In the genomic region with DNA sequence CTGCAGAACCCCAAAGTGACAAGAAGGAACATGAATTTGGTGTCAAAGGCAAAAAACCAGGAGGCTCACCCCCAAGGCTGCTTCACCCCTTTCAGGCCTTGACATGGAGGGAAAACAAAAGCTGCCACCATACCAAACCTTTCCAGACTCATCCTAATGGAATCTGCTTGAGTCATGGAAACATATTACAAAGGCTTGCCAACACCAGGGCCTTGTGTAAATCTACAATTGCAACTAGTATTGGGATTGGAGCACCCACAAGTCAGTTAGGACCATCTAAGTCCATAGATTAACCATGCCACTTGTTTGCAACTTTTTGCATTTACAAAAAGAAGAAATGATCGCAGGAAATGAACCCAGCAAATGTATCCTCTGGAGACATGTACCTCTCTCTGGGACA, we compare ENCODE assay signal across 10 cellular contexts.
DNase-seq lines count a peak whose midpoint lies in the region; TF ChIP-seq lines count a peak whose summit lies in the region.
"Had no signal": no experiment of that assay in that cellular context is flagged by ENCODE, and none has a peak within 500 bp of the region (broad histone marks: within the 10 kb centered on the region; RNA-seq: fewer than 3 reads in every experiment).

No MANE protein-coding gene starts in this region.

- H3K27ac ChIP-seq in epithelial cell of prostate, result peak overlapping the region; percentile 96

- CTCF ChIA-PET in Calu3 (lab: Charles Lee), result no interaction called here

- no peaks in the 10 kb centered on the region for H3K27me3 Mint-ChIP-seq in Calu3 (ENCODE audit: unreplicated experiment)
- no peaks in the 10 kb centered on the region for H3K27me3 Mint-ChIP-seq in osteocyte (ENCODE audit: unreplicated experiment)

- DNase-seq in Calu3 (peak; percentile 5), NCI-H460 (ENCODE audit: extremely low read depth, low read depth) (peak; percentile 41), epithelial cell of prostate (ENCODE audit: low read depth, low spot score) (peak; percentile 82), osteocyte (ENCODE audit: extremely low spot score, unreplicated experiment) (no peak), NCI-H1092 treated with DMSO at 0.1 percent for 48 hours (lab: John Stamatoyannopoulos, UW) (no peak), COLO668 (lab: John Stamatoyannopoulos, UW; ENCODE audit: unreplicated experiment) (no peak), GM19240 (ENCODE audit: insufficient read length, low spot score) (no peak), GOT3 (lab: John Stamatoyannopoulos, UW) (no peak)
- DNase-seq: activated CD4-positive, alpha-beta T cell treated with anti-CD3 and anti-CD28 coated beads, Interleukin-2, amount 10 ng/mL, durations not matched to agents 7 days and 5 days; MM.1S had no signal

- H3K4me1 Mint-ChIP-seq in Calu3 (ENCODE audit: low read depth, unreplicated experiment), result no peaks in the 10 kb centered on the region
- peaks cover 43% of the 10 kb centered on the region for H3K4me1 Mint-ChIP-seq in osteocyte (ENCODE audit: unreplicated experiment)
- H3K4me1 Mint-ChIP-seq: activated CD4-positive, alpha-beta T cell treated with anti-CD3 and anti-CD28 coated beads, Interleukin-2, amount 10 ng/mL, durations not matched to agents 7 days and 5 days had no signal

- H3K9me3 Mint-ChIP-seq in Calu3 (ENCODE audit: low read depth, unreplicated experiment), result no peaks in the 10 kb centered on the region
- no peaks in the 10 kb centered on the region for H3K9me3 Mint-ChIP-seq in osteocyte (ENCODE audit: unreplicated experiment)
- H3K9me3 Mint-ChIP-seq: activated CD4-positive, alpha-beta T cell treated with anti-CD3 and anti-CD28 coated beads, Interleukin-2, amount 10 ng/mL, durations not matched to agents 7 days and 5 days had no signal

- TF ChIP-seq CTCF in Calu3 (IDR thresholded peaks at IDR 0.05; ENCODE audit: unreplicated experiment) (no peak), osteocyte (IDR thresholded peaks at IDR 0.05) (no peak)

- intact Hi-C loops in Calu3 (cut with micrococcal nuclease; ENCODE audit: unreplicated experiment), result no loop called here

- H3K36me3 Mint-ChIP-seq in Calu3 (ENCODE audit: insufficient read depth, unreplicated experiment) (no peaks in the 10 kb centered on the region), osteocyte (ENCODE audit: unreplicated experiment) (no peaks in the 10 kb centered on the region)

- BruUV-seq in Calu3 (replicated peaks; lab: Mats Ljungman, UMichigan), result no TSS peak

- H3K27ac Mint-ChIP-seq in Calu3 (ENCODE audit: unreplicated experiment), result peak overlapping the region; percentile 27
- peak overlapping the region; percentile 91 for H3K27ac Mint-ChIP-seq in osteocyte (ENCODE audit: unreplicated experiment)
- H3K27ac Mint-ChIP-seq: activated CD4-positive, alpha-beta T cell treated with anti-CD3 and anti-CD28 coated beads, Interleukin-2, amount 10 ng/mL, durations not matched to agents 7 days and 5 days had no signal

- H3K4me3 Mint-ChIP-seq in Calu3 (ENCODE audit: low read depth, unreplicated experiment), result no peak overlapping the region
- no peak overlapping the region for H3K4me3 Mint-ChIP-seq in osteocyte (ENCODE audit: unreplicated experiment)
- H3K4me3 Mint-ChIP-seq: activated CD4-positive, alpha-beta T cell treated with anti-CD3 and anti-CD28 coated beads, Interleukin-2, amount 10 ng/mL, durations not matched to agents 7 days and 5 days had no signal

Comparison
In these comparisons a context has a peak if more than half of its experiments do, and no peak if none do; other contexts are left out.
1. DNase-seq: peak in Calu3 (single experiment), NCI-H460 (single experiment) and epithelial cell of prostate (single experiment); none in osteocyte (single experiment), NCI-H1092 treated with DMSO at 0.1 percent for 48 hours (single experiment), COLO668 (single experiment), GM19240 (single experiment) and GOT3 (single experiment).